Comparison of ENCODE assay signal across 30 cellular contexts in the genomic region with DNA sequence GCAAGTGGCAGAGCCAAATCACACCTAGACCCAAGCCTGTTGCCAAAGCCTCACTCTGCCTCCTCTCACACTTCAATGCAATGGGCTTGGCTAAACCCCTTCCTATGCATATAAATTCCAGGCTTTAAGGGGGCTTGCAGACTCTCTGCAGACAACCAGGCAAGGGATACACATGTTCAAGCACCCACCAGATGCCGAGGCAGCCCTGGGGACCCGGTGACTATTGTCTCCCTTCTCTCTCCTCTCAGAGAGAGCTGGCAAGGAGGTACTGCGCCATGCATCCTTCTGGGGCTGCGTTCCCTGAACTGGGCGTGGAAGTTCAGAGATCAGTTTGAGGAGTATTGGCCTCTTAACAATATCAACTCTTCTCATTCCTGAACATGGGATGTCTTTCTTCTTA.
"Had no signal": no experiment of that assay in that cellular context is flagged by ENCODE, and none has a peak within 500 bp of the region (broad histone marks: within the 10 kb centered on the region; RNA-seq: fewer than 3 reads in every experiment).

No MANE protein-coding gene starts in this region.

- ATAC-seq: activated naive CD8-positive, alpha-beta T cell treated with anti-CD3 and anti-CD28 coated beads, Interleukin-2, amount 50 U/mL, for 24 hours; gastrocnemius medialis; left ventricle myocardium superior; pancreas; sciatic nerve; stimulated activated memory B cell treated with anti-CD40 and anti-IgM and Interleukin-4, amounts not matched to agents 10 μg/mL and 1 μg/mL and 100 μg/mL, for 72 hours; stimulated activated naive CD8-positive, alpha-beta T cell treated with anti-CD3 and anti-CD28 coated beads, Interleukin-15, amount 100 ng/mL, for 72 hours; upper lobe of right lung; WTC11 had no signal

- H2AFZ ChIP-seq: hepatocyte had no signal

- DNase-seq: activated CD4-positive, alpha-beta T cell treated with anti-CD3 and anti-CD28 coated beads, Interleukin-2, amount 50 U/mL, for 1 hour; activated gamma-delta T cell; activated naive CD8-positive, alpha-beta T cell treated with anti-CD3 and anti-CD28 coated beads, Interleukin-2, amount 50 U/mL, for 24 hours; activated T-cell treated with anti-CD3 and anti-CD28 coated beads, Interleukin-2, amount 50 U/mL, for 48 hours; amygdala; central memory CD4-positive, alpha-beta T cell; esophagus squamous epithelium; gastrocnemius medialis; islet precursor cell; left ventricle myocardium superior; naive B cell; nephron progenitor cell; pancreas; retina; small intestine; stimulated activated CD4-positive, alpha-beta T cell treated with anti-CD3 and anti-CD28 coated beads, Interleukin-4, amount 100 ng/mL, for 24 hours; T-helper 2 cell; thyroid gland; upper lobe of right lung had no signal

- H3K27ac Mint-ChIP-seq: activated naive CD4-positive, alpha-beta T cell treated with anti-CD3 and anti-CD28 coated beads, Interleukin-2, amount 50 U/mL, for 24 hours; activated naive CD8-positive, alpha-beta T cell treated with anti-CD3 and anti-CD28 coated beads, Interleukin-2, amount 50 U/mL, for 24 hours; dendritic cell treated with granulocyte-macrophage colony-stimulating factor and Interleukin-4, amounts not matched to agents 40 ng/mL and 50 ng/mL, for 4 days; mesothelial cell of epicardium; naive B cell; nephron progenitor cell; stimulated activated memory B cell treated with anti-CD40 and anti-IgM and Interleukin-4, amounts not matched to agents 10 μg/mL and 1 μg/mL and 100 μg/mL, for 72 hours; stimulated activated naive CD8-positive, alpha-beta T cell treated with anti-CD3 and anti-CD28 coated beads, Interleukin-15, amount 100 ng/mL, for 72 hours; WTC11 had no signal

- H3K4me3 Mint-ChIP-seq: activated naive CD4-positive, alpha-beta T cell treated with anti-CD3 and anti-CD28 coated beads, Interleukin-2, amount 50 U/mL, for 24 hours; activated naive CD8-positive, alpha-beta T cell treated with anti-CD3 and anti-CD28 coated beads, Interleukin-2, amount 50 U/mL, for 24 hours; dendritic cell treated with granulocyte-macrophage colony-stimulating factor and Interleukin-4, amounts not matched to agents 40 ng/mL and 50 ng/mL, for 4 days; mesothelial cell of epicardium; naive B cell; nephron progenitor cell; stimulated activated memory B cell treated with anti-CD40 and anti-IgM and Interleukin-4, amounts not matched to agents 10 μg/mL and 1 μg/mL and 100 μg/mL, for 72 hours; stimulated activated naive CD8-positive, alpha-beta T cell treated with anti-CD3 and anti-CD28 coated beads, Interleukin-15, amount 100 ng/mL, for 72 hours; WTC11 had no signal

- H3K27me3 Mint-ChIP-seq: activated naive CD8-positive, alpha-beta T cell treated with anti-CD3 and anti-CD28 coated beads, Interleukin-2, amount 50 U/mL, for 24 hours had no signal

- H3K79me2 ChIP-seq: hepatocyte had no signal

- H3K4me3 ChIP-seq: esophagus squamous epithelium, gastrocnemius medialis, hepatocyte, pancreas, prostate gland, thyroid gland, upper lobe of right lung had no signal

- H3K27ac ChIP-seq: epithelial cell of prostate, esophagus squamous epithelium, gastrocnemius medialis, hepatocyte, neutrophil, pancreas, prostate gland, thyroid gland, upper lobe of right lung had no signal

- H3K9me3 Mint-ChIP-seq: activated naive CD4-positive, alpha-beta T cell treated with anti-CD3 and anti-CD28 coated beads, Interleukin-2, amount 50 U/mL, for 24 hours; activated naive CD8-positive, alpha-beta T cell treated with anti-CD3 and anti-CD28 coated beads, Interleukin-2, amount 50 U/mL, for 24 hours; dendritic cell treated with granulocyte-macrophage colony-stimulating factor and Interleukin-4, amounts not matched to agents 40 ng/mL and 50 ng/mL, for 4 days; naive B cell; stimulated activated memory B cell treated with anti-CD40 and anti-IgM and Interleukin-4, amounts not matched to agents 10 μg/mL and 1 μg/mL and 100 μg/mL, for 72 hours; stimulated activated naive CD8-positive, alpha-beta T cell treated with anti-CD3 and anti-CD28 coated beads, Interleukin-15, amount 100 ng/mL, for 72 hours had no signal

- H3K4me1 ChIP-seq: gastrocnemius medialis, pancreas, prostate gland, thyroid gland, upper lobe of right lung had no signal

- H3K27me3 ChIP-seq: esophagus squamous epithelium, gastrocnemius medialis, hepatocyte, pancreas, thyroid gland, upper lobe of right lung had no signal

- H3K9me3 ChIP-seq: esophagus squamous epithelium, gastrocnemius medialis, neutrophil, pancreas, prostate gland, thyroid gland, upper lobe of right lung had no signal

- H3K36me3 ChIP-seq: esophagus squamous epithelium, gastrocnemius medialis, neutrophil, pancreas, prostate gland, thyroid gland, upper lobe of right lung had no signal

- H3K36me3 Mint-ChIP-seq: activated naive CD4-positive, alpha-beta T cell treated with anti-CD3 and anti-CD28 coated beads, Interleukin-2, amount 50 U/mL, for 24 hours; mesothelial cell of epicardium; stimulated activated memory B cell treated with anti-CD40 and anti-IgM and Interleukin-4, amounts not matched to agents 10 μg/mL and 1 μg/mL and 100 μg/mL, for 72 hours had no signal

- H3K4me1 Mint-ChIP-seq: activated naive CD4-positive, alpha-beta T cell treated with anti-CD3 and anti-CD28 coated beads, Interleukin-2, amount 50 U/mL, for 24 hours; activated naive CD8-positive, alpha-beta T cell treated with anti-CD3 and anti-CD28 coated beads, Interleukin-2, amount 50 U/mL, for 24 hours; stimulated activated memory B cell treated with anti-CD40 and anti-IgM and Interleukin-4, amounts not matched to agents 10 μg/mL and 1 μg/mL and 100 μg/mL, for 72 hours; stimulated activated naive CD8-positive, alpha-beta T cell treated with anti-CD3 and anti-CD28 coated beads, Interleukin-15, amount 100 ng/mL, for 72 hours had no signal

- H3K4me2 ChIP-seq: hepatocyte had no signal
